Comparison of ENCODE assay signal across 22 cellular contexts in the genomic region with DNA sequence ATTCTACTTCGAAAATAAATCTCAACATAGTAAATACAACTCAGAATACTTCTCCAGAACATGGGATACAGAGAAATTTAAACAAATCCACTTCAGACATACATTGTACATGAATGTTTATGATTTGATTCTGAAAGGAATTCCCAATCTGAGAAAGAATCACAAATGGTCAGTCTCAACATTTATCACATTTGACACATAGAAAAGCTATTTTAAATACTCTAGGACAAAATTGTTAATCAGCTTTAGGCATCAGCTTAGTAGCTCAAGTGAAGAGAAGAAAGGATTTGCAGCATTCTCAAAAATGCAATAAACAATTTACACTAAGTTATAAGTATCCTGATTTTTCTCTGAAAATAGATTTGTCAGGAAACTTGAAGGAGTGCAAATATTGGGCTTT.
"Had no signal": no experiment of that assay in that cellular context is flagged by ENCODE, and none has a peak within 500 bp of the region (broad histone marks: within the 10 kb centered on the region; RNA-seq: fewer than 3 reads in every experiment).

No MANE protein-coding gene starts in this region.

- H3K36me3 ChIP-seq: colonic mucosa, esophagus muscularis mucosa, gastrocnemius medialis, heart right ventricle, left lung, lower lobe of right lung had no signal

- H3K9me3 ChIP-seq: colonic mucosa, esophagus muscularis mucosa, gastrocnemius medialis, heart right ventricle, left lung, lower lobe of right lung, mucosa of descending colon had no signal

- H3K27me3 ChIP-seq: colonic mucosa, esophagus muscularis mucosa, gastrocnemius medialis, heart right ventricle, left lung had no signal

- DNase-seq: colonic mucosa; cortex of kidney; effector CD8-positive, alpha-beta T cell; effector memory CD8-positive, alpha-beta T cell; endodermal cell; foreskin fibroblast; foreskin melanocyte; gastrocnemius medialis; glutamatergic neuron; head of caudate nucleus; heart right ventricle; hippocampal formation; left cardiac atrium; left lung; left ventricle myocardium superior; lower lobe of right lung; mesenchymal stem cell; mucosa of descending colon; naive B cell; naive thymus-derived CD8-positive, alpha-beta T cell had no signal

- H3K4me3 ChIP-seq: colonic mucosa, esophagus muscularis mucosa, gastrocnemius medialis, heart right ventricle, left lung, lower lobe of right lung, mucosa of descending colon had no signal

- H3K4me1 ChIP-seq: colonic mucosa, esophagus muscularis mucosa, gastrocnemius medialis, heart right ventricle, left lung, lower lobe of right lung had no signal

- H3K27ac ChIP-seq: colonic mucosa, epithelial cell of prostate, esophagus muscularis mucosa, gastrocnemius medialis, heart right ventricle, left lung, lower lobe of right lung had no signal

- ATAC-seq: effector memory CD8-positive, alpha-beta T cell; gastrocnemius medialis; heart right ventricle; left cardiac atrium; left lung; left ventricle myocardium superior; lower lobe of right lung; mucosa of descending colon; naive thymus-derived CD8-positive, alpha-beta T cell had no signal
